In the genomic region with DNA sequence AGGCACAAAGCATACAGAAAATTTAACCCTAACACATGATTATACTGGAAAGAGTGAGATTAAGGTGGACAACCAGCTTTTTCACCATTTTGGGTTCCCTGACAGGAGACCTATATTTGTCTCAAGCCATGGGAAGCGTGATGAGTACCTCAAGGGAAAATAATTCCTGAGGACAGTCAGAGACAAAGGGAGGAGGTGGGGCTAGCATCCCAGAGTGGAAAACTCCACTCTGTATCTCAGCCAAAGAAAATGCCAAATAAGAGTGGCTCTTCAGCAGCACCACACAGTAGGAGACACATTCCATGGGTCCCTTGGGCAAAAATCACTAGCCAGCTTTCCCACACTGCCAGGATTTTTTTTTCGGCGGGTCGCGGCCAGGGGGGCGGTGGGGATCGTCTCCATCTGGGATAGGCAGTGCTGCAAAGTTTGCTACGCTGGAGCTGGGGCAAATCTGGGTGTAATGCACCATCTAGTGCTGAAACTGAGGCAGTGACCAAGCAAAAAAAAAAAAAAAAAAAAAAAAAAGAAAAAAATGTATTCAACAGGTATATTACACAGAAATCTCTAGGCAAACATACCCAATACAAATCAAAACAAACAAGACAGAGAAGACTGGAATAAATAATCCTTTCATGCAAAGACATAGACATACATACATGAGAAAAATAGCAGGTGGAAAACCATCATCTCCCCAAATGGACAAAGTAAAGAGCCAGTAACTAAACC, we compare ENCODE assay signal across 9 cellular contexts.
DNase-seq lines count a peak whose midpoint lies in the region; TF ChIP-seq lines count a peak whose summit lies in the region.
"Had no signal": no experiment of that assay in that cellular context is flagged by ENCODE, and none has a peak within 500 bp of the region (broad histone marks: within the 10 kb centered on the region; RNA-seq: fewer than 3 reads in every experiment).

No MANE protein-coding gene starts in this region.

- peak; percentile 64 for TF ChIP-seq CTCF in neural progenitor cell (IDR thresholded peaks at IDR 0.05)

- peaks cover 2% of the 10 kb centered on the region for H3K4me1 Mint-ChIP-seq in neural progenitor cell
- H3K4me1 Mint-ChIP-seq: activated naive CD4-positive, alpha-beta T cell treated with anti-CD3 and anti-CD28 coated beads, Interleukin-2, amount 50 U/mL, for 24 hours had no signal

- peak overlapping the region; percentile 80 for H3K4me3 ChIP-seq in neural progenitor cell

- H3K27ac Mint-ChIP-seq in neural progenitor cell: peak overlapping the region; percentile 62
- H3K27ac Mint-ChIP-seq: activated naive CD4-positive, alpha-beta T cell treated with anti-CD3 and anti-CD28 coated beads, Interleukin-2, amount 50 U/mL, for 24 hours had no signal

- H3K9me3 ChIP-seq in neural progenitor cell (ENCODE audit: low read depth): no peaks in the 10 kb centered on the region

- peak overlapping the region; percentile 89 for H3K4me2 ChIP-seq in neural progenitor cell

- no peak overlapping the region for H3K27ac ChIP-seq in neural progenitor cell

- peak overlapping the region; percentile 85 for H3K4me3 Mint-ChIP-seq in neural progenitor cell
- H3K4me3 Mint-ChIP-seq: activated naive CD4-positive, alpha-beta T cell treated with anti-CD3 and anti-CD28 coated beads, Interleukin-2, amount 50 U/mL, for 24 hours had no signal

- H3K27me3 ChIP-seq in neural progenitor cell: no peaks in the 10 kb centered on the region

- H3K9ac ChIP-seq in neural progenitor cell: peak overlapping the region; percentile 32

- H3K36me3 ChIP-seq in neural progenitor cell: no peaks in the 10 kb centered on the region

- no peaks in the 10 kb centered on the region for H3F3A ChIP-seq in neural progenitor cell (ENCODE audit: low read depth)

- peaks cover 4% of the 10 kb centered on the region for H3K4me1 ChIP-seq in neural progenitor cell

- no peaks in the 10 kb centered on the region for H4K20me1 ChIP-seq in neural progenitor cell (ENCODE audit: low read depth)

- H3K27me3 Mint-ChIP-seq in neural progenitor cell (ENCODE audit: insufficient read depth, low read depth): no peaks in the 10 kb centered on the region

- no peaks in the 10 kb centered on the region for H3K79me2 ChIP-seq in neural progenitor cell (ENCODE audit: low read depth)

- peaks cover 4% of the 10 kb centered on the region for H3K9me3 Mint-ChIP-seq in neural progenitor cell

- peak; percentile 2 to 6 for DNase-seq in NOMO-1 (lab: John Stamatoyannopoulos, UW; ENCODE audit: unreplicated experiment in 2 of 2)
- no peak for DNase-seq in NOMO-1 treated with DMSO at 0.1 percent for 48 hours (lab: John Stamatoyannopoulos, UW; ENCODE audit: unreplicated experiment)
- peak; percentile 51 for DNase-seq in LHCN-M2 (ENCODE audit: low read depth)
- peak; percentile 11 for DNase-seq in brain pericyte (ENCODE audit: low read depth, low spot score)
- peak; percentile 84 for DNase-seq in neural progenitor cell (ENCODE audit: low spot score)
- no peak for DNase-seq in kidney glomerular epithelial cell (lab: John Stamatoyannopoulos, UW)
- no peak for DNase-seq in cerebellar nuclear complex (lab: John Stamatoyannopoulos, UW)
- DNase-seq in activated gamma-delta T cell treated with Interleukin-2 at 50 U/mL for 16 hours: no peak

- H3K36me3 Mint-ChIP-seq in neural progenitor cell: no peaks in the 10 kb centered on the region
- H3K36me3 Mint-ChIP-seq: activated naive CD4-positive, alpha-beta T cell treated with anti-CD3 and anti-CD28 coated beads, Interleukin-2, amount 50 U/mL, for 24 hours had no signal

- H2AFZ ChIP-seq in neural progenitor cell (replicated peaks): peak overlapping the region; percentile 91

Comparison
In these comparisons a context has a peak if more than half of its experiments do, and no peak if none do; other contexts are left out.
1. DNase-seq: peak in NOMO-1 (2 of 2), LHCN-M2 (single experiment), brain pericyte (single experiment) and neural progenitor cell (single experiment); none in NOMO-1 treated with DMSO at 0.1 percent for 48 hours (single experiment), kidney glomerular epithelial cell (single experiment), cerebellar nuclear complex (0 of 2) and activated gamma-delta T cell treated with Interleukin-2 at 50 U/mL for 16 hours (single experiment).